In the genomic region with DNA sequence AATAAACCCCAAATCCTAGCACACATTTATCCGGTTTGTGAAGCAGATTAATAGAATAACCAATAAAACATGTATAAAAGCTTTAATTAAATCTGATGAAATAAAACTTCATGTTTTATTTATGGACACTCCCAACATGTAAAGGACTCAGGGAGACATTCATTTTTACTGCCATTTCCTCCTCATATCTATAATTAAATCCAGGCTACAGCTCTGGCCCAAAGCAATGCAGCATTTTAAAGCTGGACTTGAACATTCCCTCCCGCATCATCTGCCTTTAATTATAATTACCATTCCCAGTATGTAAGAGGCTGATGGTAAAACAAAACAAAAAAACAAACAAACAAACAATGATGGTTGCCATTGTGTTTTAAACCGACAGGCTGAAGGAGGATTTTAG, we compare ENCODE assay signal across 1 cellular context.
TF ChIP-seq lines count a peak whose summit lies in the region.

No MANE protein-coding gene starts in this region.

TF ChIP-seq in SK-N-SH treated with all-trans-retinoic acid at 6 μM for 48 hours, 23 proteins besides CTCF, POLR2A, EP300 and RAD21 (continued from another document):
- TF ChIP-seq, protein P1, sequence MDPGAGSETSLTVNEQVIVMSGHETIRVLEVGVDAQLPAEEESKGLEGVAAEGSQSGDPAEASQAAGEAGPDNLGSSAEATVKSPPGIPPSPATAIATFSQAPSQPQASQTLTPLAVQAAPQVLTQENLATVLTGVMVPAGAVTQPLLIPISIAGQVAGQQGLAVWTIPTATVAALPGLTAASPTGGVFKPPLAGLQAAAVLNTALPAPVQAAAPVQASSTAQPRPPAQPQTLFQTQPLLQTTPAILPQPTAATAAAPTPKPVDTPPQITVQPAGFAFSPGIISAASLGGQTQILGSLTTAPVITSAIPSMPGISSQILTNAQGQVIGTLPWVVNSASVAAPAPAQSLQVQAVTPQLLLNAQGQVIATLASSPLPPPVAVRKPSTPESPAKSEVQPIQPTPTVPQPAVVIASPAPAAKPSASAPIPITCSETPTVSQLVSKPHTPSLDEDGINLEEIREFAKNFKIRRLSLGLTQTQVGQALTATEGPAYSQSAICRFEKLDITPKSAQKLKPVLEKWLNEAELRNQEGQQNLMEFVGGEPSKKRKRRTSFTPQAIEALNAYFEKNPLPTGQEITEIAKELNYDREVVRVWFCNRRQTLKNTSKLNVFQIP (CRISPR knock-in tag; IDR thresholded peaks at IDR 0.05; ENCODE audit: borderline replicate concordance, low read depth): no peak
